ENCODE assay signal across 8 cellular contexts in the genomic region with DNA sequence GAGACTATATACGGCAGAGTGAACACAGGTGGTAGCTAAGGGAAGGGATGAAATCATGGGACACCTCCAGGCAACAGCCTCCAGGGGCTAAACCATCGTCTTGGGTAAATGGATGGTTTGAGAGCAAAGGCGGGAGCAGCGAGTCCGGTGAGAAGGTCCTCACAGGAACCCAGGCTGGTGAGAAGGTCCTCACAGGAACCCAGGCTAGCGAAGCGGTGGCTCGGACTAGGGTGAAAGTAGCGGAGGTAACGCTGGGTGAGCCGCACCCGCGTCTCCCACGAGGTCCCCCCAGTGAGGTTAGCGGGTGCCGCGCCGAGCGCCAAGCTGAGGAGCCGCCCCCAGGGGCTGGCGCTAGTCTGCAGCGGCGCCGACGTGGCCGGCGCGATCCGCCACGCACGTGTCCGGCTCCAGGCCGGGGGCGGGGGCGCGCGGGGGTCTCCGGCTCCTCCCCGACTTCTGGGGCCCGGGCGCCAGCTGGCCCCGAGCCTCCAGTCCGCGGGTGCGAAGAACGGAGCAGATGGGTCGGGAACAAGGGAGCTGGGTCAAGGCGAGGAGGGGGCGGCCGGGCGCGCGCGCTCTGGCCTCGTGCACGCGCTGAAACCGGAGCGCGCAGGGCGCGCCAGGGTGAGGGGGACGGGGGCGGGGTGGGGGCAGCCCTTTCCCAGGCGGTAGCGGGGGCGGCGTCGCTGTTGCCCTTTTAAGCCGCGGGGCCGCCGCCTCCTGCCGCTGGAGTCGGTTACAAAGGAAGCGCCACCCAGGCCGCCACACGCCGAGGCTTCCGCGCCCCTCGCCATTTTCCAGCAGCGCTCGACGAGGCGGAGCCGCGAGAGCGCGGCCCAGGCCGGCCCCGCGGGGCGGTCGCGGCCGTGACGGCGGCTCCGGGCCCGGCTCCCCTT. TPM values are rescaled to one million over a fixed set of nuclear protein-coding genes. Genes with fewer than 3 reads are reported as not detected.
DNase-seq lines count a peak whose midpoint lies in the region; ATAC-seq and TF ChIP-seq lines count a peak whose summit lies in the region.

TSS of gene UBE2Q2 (plus strand) at position 726 of the 896 bp plus-strand sequence. CDS start 220 bp downstream, outside the sequence.

- no peak for TF ChIP-seq RAD21 in neural cell (conservative IDR thresholded peaks at IDR 0.05)

- H3K9me2 ChIP-seq in neural cell (ENCODE audit: insufficient read depth, low read length) = no peaks in the 10 kb centered on the region

- TF ChIP-seq CTCF in neural cell (IDR thresholded peaks at IDR 0.05; ENCODE audit: poor library complexity, severe bottlenecking) (peak; percentile 24), stomach (IDR thresholded peaks at IDR 0.05) (no peak)

- peaks cover 12% of the 10 kb centered on the region for H3F3A ChIP-seq in neural cell (ENCODE audit: insufficient read depth, low read length, poor library complexity, severe bottlenecking)

- H3K79me2 ChIP-seq in neural cell (replicated peaks; ENCODE audit: insufficient read depth, low read length) = peaks cover 34% of the 10 kb centered on the region

- peak within 1 kb of the TSS; percentile 92 for H2AFZ ChIP-seq in neural cell (ENCODE audit: low read depth, low read length)

- H3K9ac ChIP-seq in HUES64 (ENCODE audit: low read depth, low read length) (peak within 1 kb of the TSS; percentile 98), neural cell (ENCODE audit: low read length) (peak within 1 kb of the TSS; percentile 88)

- TF ChIP-seq EP300 in neural cell (conservative IDR thresholded peaks at IDR 0.05; ENCODE audit: poor library complexity, severe bottlenecking) = no peak
- TF ChIP-seq EP300 in stomach (IDR thresholded peaks at IDR 0.05) = no peak

- H3K27me3 ChIP-seq in HUES64 (ENCODE audit: insufficient read depth, low read length) (peaks cover 23% of the 10 kb centered on the region), neural cell (ENCODE audit: insufficient read depth, low read depth, low read length) (no peaks in the 10 kb centered on the region), stomach (no peaks in the 10 kb centered on the region)

- peak within 1 kb of the TSS; percentile 86 for H3K27ac ChIP-seq in HUES64 (ENCODE audit: low read depth, low read length)
- H3K27ac ChIP-seq in neural cell (ENCODE audit: low read length) = peak within 1 kb of the TSS; percentile 64
- peak within 1 kb of the TSS; percentile 92 to 96 (median 93) for H3K27ac ChIP-seq in stomach

- peak within 1 kb of the TSS; percentile 96 for H3K4me3 ChIP-seq in HUES64 (ENCODE audit: low read length)
- peak within 1 kb of the TSS; percentile 93 for H3K4me3 ChIP-seq in neural cell (ENCODE audit: low read length)
- peak within 1 kb of the TSS; percentile 92 to 97 (median 94) for H3K4me3 ChIP-seq in stomach

- peak; percentile 47 for ATAC-seq in GM19467 (IDR thresholded peaks at IDR 0.05; ENCODE audit: unreplicated experiment)

- DNase-seq in CD1c-positive myeloid dendritic cell (ENCODE audit: extremely low spot score) (peak; percentile 81), fibroblast of the conjunctiva (ENCODE audit: low read depth) (peak; percentile 42), stomach (peak; percentile 63)
- peak; percentile 67 for DNase-seq in activated effector memory CD4-positive, alpha-beta T cell treated with Interleukin-2 at 50 U/mL for 16 hours

- H3K9me3 ChIP-seq in HUES64 (ENCODE audit: insufficient read depth, low read depth, low read length) (no peaks in the 10 kb centered on the region), neural cell (ENCODE audit: low read length) (no peaks in the 10 kb centered on the region), stomach (no peaks in the 10 kb centered on the region)

- peaks cover 28% of the 10 kb centered on the region for H3K4me1 ChIP-seq in HUES64 (ENCODE audit: insufficient read depth, low read length)
- peaks cover 18 to 56% (median 45%) of the 10 kb centered on the region in 4 donors for H3K4me1 ChIP-seq in stomach

- H3K4me2 ChIP-seq in neural cell (ENCODE audit: low read length) = peak within 1 kb of the TSS; percentile 72

- peak; percentile 56 for TF ChIP-seq POLR2A in Raji (IDR thresholded peaks at IDR 0.05; ENCODE audit: insufficient read depth, low read depth, low read length)
- TF ChIP-seq POLR2A in stomach (IDR thresholded peaks at IDR 0.05) = no peak

- intact Hi-C loops in stomach (cut with DNase I; ENCODE audit: low total_unique reads) = no loop called here

- H3K36me3 ChIP-seq in HUES64 (ENCODE audit: insufficient read depth, low read length) (peaks cover 6% of the 10 kb centered on the region; the same call in 1 of the 2 replicates), neural cell (ENCODE audit: insufficient read depth, low read length) (no peaks in the 10 kb centered on the region), stomach (no peaks in the 10 kb centered on the region)

- peaks cover 10% of the 10 kb centered on the region for H4K20me1 ChIP-seq in neural cell (ENCODE audit: insufficient read depth)

- WGBS in HUES64 = 1% methylated on average over 101 of the region's 101 CpGs
- 0 to 2% (median 1%) methylated on average over 10 to 101 of the region's 101 CpGs for WGBS in stomach, 5 donors

TF ChIP-seq in neural cell, 6 proteins besides CTCF, POLR2A, EP300 and RAD21:
- no peak for TF ChIP-seq REST (IDR thresholded peaks at IDR 0.05; ENCODE audit: borderline replicate concordance)
- peak; percentile 75 for TF ChIP-seq MXI1 (conservative IDR thresholded peaks at IDR 0.05; ENCODE audit: poor library complexity, severe bottlenecking)
- TF ChIP-seq SMC3 (conservative IDR thresholded peaks at IDR 0.05; ENCODE audit: poor library complexity) = no peak
- no peak for TF ChIP-seq EZH2 (IDR thresholded peaks at IDR 0.05; ENCODE audit: borderline replicate concordance, insufficient read depth, low read length, poor library complexity, severe bottlenecking)
- TF ChIP-seq POLR2AphosphoS5 (IDR thresholded peaks at IDR 0.05) = peak; percentile 34
- TF ChIP-seq TAF1 (IDR thresholded peaks at IDR 0.05; ENCODE audit: low read depth) = no peak

RNA-seq across cellular contexts. Expression of gene UBE2Q2, which starts in this region (rescaled TPM):
- polyA plus RNA-seq in HUES64 (2013, experiment 1 of 2) = 15.9 TPM
- 20.0 TPM for polyA plus RNA-seq in HUES64 (2013, experiment 2 of 2)
- polyA plus RNA-seq in neural cell = 69.0 and 83.8 TPM in 2 replicates
- 70.2 and 72.8 TPM in 2 replicates for polyA minus RNA-seq in neural cell
- total RNA-seq in stomach = 10 to 100 TPM in 4 of 5 donors, 1 to 10 TPM in 1; 9.0 to 52.0 (median 29.2) TPM
- 10 to 100 TPM; 18.0 to 39.0 (median 38.3) TPM for polyA plus RNA-seq in stomach

Comparison
In these comparisons a context has a peak if more than half of its experiments do, and no peak if none do; other contexts are left out.
1. Peak in every context shown above with its lines: DNase-seq, ATAC-seq, H3K4me3 ChIP-seq and H3K27ac ChIP-seq.